1 cellular context compared by ENCODE assay signal in the genomic region with DNA sequence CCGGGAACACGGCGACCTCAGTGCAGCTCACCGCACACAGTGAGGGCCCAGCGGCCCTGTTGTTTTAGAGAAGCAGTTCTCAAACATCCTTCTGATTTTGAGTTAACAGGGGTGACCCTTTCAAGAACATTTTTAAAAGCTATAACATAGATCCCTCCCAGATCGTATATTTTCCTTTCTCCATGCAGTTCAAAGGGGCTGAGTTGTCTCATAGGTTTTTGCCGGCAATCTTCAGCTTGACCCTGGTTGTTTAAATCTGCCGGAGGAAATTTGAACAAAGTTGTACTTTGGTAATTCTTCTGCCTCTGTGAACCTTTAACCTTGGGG.
TF ChIP-seq lines count a peak whose summit lies in the region.

No MANE protein-coding gene starts in this region.

TF ChIP-seq in WTC11, 78 proteins besides CTCF, POLR2A, EP300 and RAD21 (continued from another document):
- TF ChIP-seq, protein P1, sequence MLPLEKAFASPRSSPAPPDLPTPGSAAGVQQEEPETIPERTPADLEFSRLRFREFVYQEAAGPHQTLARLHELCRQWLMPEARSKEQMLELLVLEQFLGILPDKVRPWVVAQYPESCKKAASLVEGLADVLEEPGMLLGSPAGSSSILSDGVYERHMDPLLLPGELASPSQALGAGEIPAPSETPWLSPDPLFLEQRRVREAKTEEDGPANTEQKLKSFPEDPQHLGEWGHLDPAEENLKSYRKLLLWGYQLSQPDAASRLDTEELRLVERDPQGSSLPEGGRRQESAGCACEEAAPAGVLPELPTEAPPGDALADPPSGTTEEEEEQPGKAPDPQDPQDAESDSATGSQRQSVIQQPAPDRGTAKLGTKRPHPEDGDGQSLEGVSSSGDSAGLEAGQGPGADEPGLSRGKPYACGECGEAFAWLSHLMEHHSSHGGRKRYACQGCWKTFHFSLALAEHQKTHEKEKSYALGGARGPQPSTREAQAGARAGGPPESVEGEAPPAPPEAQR (CRISPR knock-in tag; IDR thresholded peaks at IDR 0.05): no peak
- TF ChIP-seq HMGA2 (CRISPR knock-in tag; IDR thresholded peaks at IDR 0.05): no peak
- no peak for TF ChIP-seq RELA (CRISPR knock-in tag; IDR thresholded peaks at IDR 0.05; ENCODE audit: borderline replicate concordance)
- TF ChIP-seq NR3C1 (CRISPR knock-in tag; conservative IDR thresholded peaks at IDR 0.05; ENCODE audit: low read depth): no peak
- TF ChIP-seq, protein P2, sequence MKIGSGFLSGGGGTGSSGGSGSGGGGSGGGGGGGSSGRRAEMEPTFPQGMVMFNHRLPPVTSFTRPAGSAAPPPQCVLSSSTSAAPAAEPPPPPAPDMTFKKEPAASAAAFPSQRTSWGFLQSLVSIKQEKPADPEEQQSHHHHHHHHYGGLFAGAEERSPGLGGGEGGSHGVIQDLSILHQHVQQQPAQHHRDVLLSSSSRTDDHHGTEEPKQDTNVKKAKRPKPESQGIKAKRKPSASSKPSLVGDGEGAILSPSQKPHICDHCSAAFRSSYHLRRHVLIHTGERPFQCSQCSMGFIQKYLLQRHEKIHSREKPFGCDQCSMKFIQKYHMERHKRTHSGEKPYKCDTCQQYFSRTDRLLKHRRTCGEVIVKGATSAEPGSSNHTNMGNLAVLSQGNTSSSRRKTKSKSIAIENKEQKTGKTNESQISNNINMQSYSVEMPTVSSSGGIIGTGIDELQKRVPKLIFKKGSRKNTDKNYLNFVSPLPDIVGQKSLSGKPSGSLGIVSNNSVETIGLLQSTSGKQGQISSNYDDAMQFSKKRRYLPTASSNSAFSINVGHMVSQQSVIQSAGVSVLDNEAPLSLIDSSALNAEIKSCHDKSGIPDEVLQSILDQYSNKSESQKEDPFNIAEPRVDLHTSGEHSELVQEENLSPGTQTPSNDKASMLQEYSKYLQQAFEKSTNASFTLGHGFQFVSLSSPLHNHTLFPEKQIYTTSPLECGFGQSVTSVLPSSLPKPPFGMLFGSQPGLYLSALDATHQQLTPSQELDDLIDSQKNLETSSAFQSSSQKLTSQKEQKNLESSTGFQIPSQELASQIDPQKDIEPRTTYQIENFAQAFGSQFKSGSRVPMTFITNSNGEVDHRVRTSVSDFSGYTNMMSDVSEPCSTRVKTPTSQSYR (CRISPR knock-in tag; IDR thresholded peaks at IDR 0.05): no peak
- TF ChIP-seq TP53 (CRISPR knock-in tag; IDR thresholded peaks at IDR 0.05): no peak
- TF ChIP-seq FOXP1 (CRISPR knock-in tag; IDR thresholded peaks at IDR 0.05; ENCODE audit: borderline replicate concordance): no peak
- no peak for TF ChIP-seq CREM (CRISPR knock-in tag; IDR thresholded peaks at IDR 0.05)
- no peak for TF ChIP-seq JAZF1 (CRISPR knock-in tag; IDR thresholded peaks at IDR 0.05)
- TF ChIP-seq SMAD4 (CRISPR knock-in tag; IDR thresholded peaks at IDR 0.05): no peak
- TF ChIP-seq, protein P3, sequence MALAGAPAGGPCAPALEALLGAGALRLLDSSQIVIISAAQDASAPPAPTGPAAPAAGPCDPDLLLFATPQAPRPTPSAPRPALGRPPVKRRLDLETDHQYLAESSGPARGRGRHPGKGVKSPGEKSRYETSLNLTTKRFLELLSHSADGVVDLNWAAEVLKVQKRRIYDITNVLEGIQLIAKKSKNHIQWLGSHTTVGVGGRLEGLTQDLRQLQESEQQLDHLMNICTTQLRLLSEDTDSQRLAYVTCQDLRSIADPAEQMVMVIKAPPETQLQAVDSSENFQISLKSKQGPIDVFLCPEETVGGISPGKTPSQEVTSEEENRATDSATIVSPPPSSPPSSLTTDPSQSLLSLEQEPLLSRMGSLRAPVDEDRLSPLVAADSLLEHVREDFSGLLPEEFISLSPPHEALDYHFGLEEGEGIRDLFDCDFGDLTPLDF (CRISPR knock-in tag; IDR thresholded peaks at IDR 0.05): no peak
- TF ChIP-seq PRRX2 (CRISPR knock-in tag; IDR thresholded peaks at IDR 0.05): no peak
